Comparison of ENCODE assay signal across 8 cellular contexts in the genomic region with DNA sequence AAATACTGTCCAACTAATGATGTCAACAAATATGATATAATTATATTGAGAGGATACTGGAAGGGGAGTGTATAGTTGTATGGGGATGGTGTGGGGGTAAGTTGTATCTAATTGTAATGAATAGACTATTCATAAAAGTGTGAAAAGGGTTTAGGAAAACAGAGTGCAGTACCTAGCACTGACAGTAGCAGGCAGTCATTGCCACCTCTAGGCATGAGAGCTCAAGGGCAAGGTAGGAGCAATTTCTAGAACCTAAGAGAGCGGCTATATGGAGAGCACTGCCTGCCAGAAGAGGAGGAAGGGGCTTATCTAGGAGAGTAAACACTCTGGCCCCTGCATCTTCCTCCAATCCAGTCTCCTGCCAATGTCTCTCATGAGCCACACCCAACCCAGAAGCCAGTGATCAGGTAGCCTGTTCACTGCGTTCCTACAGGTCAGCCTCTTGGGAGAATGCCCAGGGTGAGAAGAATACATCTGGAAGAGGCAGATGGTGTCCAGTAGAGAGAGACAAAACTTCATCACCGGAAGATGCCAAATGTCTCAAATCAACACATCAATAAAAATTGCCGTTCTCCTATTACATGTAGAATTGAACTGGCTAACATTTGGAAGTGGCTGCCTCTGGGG.
DNase-seq lines count a peak whose midpoint lies in the region; ATAC-seq and TF ChIP-seq lines count a peak whose summit lies in the region.

No MANE protein-coding gene starts in this region.

- H3K9me3 ChIP-seq in AG04450 (ENCODE audit: control insufficient read depth, insufficient read depth, low read length) (no peaks in the 10 kb centered on the region), mammary epithelial cell (replicated peaks; ENCODE audit: insufficient read depth, low read length) (no peaks in the 10 kb centered on the region), psoas muscle (no peaks in the 10 kb centered on the region)
- H3K9me3 ChIP-seq in CD4-positive, alpha-beta memory T cell (ENCODE audit: control insufficient read depth in 1 of 2, low read length in 2 of 2) = no peaks in the 10 kb centered on the region

- no peaks in the 10 kb centered on the region for H3K79me2 ChIP-seq in mammary epithelial cell (ENCODE audit: insufficient read depth, low read length)

- dilution Hi-C loops in mammary epithelial cell (cut with HindIII; ENCODE audit: low sequenced_read_pairs) = no loop called here

- H3K4me3 ChIP-seq in AG04450 (ENCODE audit: low read depth, low read length) (no peak overlapping the region), mammary epithelial cell (replicated peaks in 1 of 3; ENCODE audit: insufficient read depth in 1 of 3, low read depth in 2 of 3, low read length in 3 of 3) (no peak overlapping the region), psoas muscle (no peak overlapping the region)
- no peak overlapping the region for H3K4me3 ChIP-seq in CD4-positive, alpha-beta memory T cell (ENCODE audit: low read length in 2 of 2)

- no peak overlapping the region for H3K4me2 ChIP-seq in mammary epithelial cell (ENCODE audit: insufficient read depth, low read depth, low read length)

- no peak overlapping the region for H3K27ac Mint-ChIP-seq in CD4-positive, alpha-beta memory T cell

- H3K36me3 ChIP-seq in mammary epithelial cell (ENCODE audit: insufficient read depth, low read length) (no peaks in the 10 kb centered on the region), psoas muscle (ENCODE audit: insufficient read depth in 1 of 2, low read depth in 1 of 2) (no peaks in the 10 kb centered on the region)
- H3K36me3 ChIP-seq in CD4-positive, alpha-beta memory T cell (ENCODE audit: insufficient read depth, low read length) = no peaks in the 10 kb centered on the region

- TF ChIP-seq CTCF in AG04450 (IDR thresholded peaks at IDR 0.05; ENCODE audit: low read depth, low read length) (peak; percentile 38), mammary epithelial cell (conservative IDR thresholded peaks at IDR 0.05 in 1 of 2, IDR thresholded peaks at IDR 0.05 in 1 of 2; ENCODE audit: extremely low read depth in 1 of 2, insufficient read depth in 1 of 2, low read depth in 1 of 2, low read length in 2 of 2) (peak; percentile 66 to 75), psoas muscle (IDR thresholded peaks at IDR 0.05) (peak; percentile 31)

- intact Hi-C loops in mammary epithelial cell (cut with micrococcal nuclease) (loop anchor here (1.0 to 5.0 kb wide), 2 partner anchors 111 to 455 kb away; no protein-coding TSS in a partner anchor), psoas muscle (cut with DNase I) (no loop called here)
- intact Hi-C loops in CD4-positive, alpha-beta memory T cell (cut with micrococcal nuclease) = loop anchor here (2.0 kb wide), 1 partner anchor 454 kb away; no protein-coding TSS in a partner anchor

- H3K4me1 ChIP-seq in mammary epithelial cell (ENCODE audit: insufficient read depth, low read length) (peaks cover 9% of the 10 kb centered on the region), psoas muscle (peaks cover 3% of the 10 kb centered on the region)
- H3K4me1 ChIP-seq in CD4-positive, alpha-beta memory T cell (ENCODE audit: insufficient read depth, low read length) = no peaks in the 10 kb centered on the region

- CTCF ChIA-PET in AG04450 (lab: Charles Lee) = interaction anchor here (1.0 kb wide), 1 partner anchor 29 kb away, joined by 3 read pairs; no protein-coding TSS in a partner anchor
- CTCF ChIA-PET in mammary epithelial cell (lab: Charles Lee; ENCODE audit: low non-redundant PET) = interaction anchor here (0.6 kb wide), 1 partner anchor 255 kb away, joined by 3 read pairs; no protein-coding TSS in a partner anchor
- CTCF ChIA-PET in CD4-positive, alpha-beta memory T cell (lab: Charles Lee; ENCODE audit: partially characterized antibody) = no interaction called here

- H3K27ac ChIP-seq in AG04450 (ENCODE audit: low read depth, low read length) (no peak overlapping the region), mammary epithelial cell (ENCODE audit: insufficient read depth, low read depth, low read length) (no peak overlapping the region), psoas muscle (no peak overlapping the region)
- no peak overlapping the region for H3K27ac ChIP-seq in CD4-positive, alpha-beta memory T cell (ENCODE audit: low read depth, low read length)

- ATAC-seq in GM18520 (IDR thresholded peaks at IDR 0.05; ENCODE audit: unreplicated experiment) (peak; percentile 56), psoas muscle (peak; percentile 28 to 74 (median 65))

- in situ Hi-C loops in mammary epithelial cell (cut with MboI; ENCODE audit: low sequenced_read_pairs in 2 of 2) = no loop called here

- no peak overlapping the region for H2AFZ ChIP-seq in mammary epithelial cell (ENCODE audit: low read depth, low read length)

- no peaks in the 10 kb centered on the region for H3K27me3 Mint-ChIP-seq in CD4-positive, alpha-beta memory T cell

- H3K9me3 Mint-ChIP-seq in CD4-positive, alpha-beta memory T cell = no peaks in the 10 kb centered on the region

- BruUV-seq in mammary epithelial cell (replicated peaks; lab: Mats Ljungman, UMichigan) = no TSS peak

- H3K27me3 ChIP-seq in AG04450 (ENCODE audit: control insufficient read depth, insufficient read depth, low read length) (no peaks in the 10 kb centered on the region), mammary epithelial cell (ENCODE audit: insufficient read depth, low read length) (no peaks in the 10 kb centered on the region), psoas muscle (ENCODE audit: insufficient read depth in 3 of 3, low read length in 2 of 3) (no peaks in the 10 kb centered on the region)
- no peaks in the 10 kb centered on the region for H3K27me3 ChIP-seq in CD4-positive, alpha-beta memory T cell (ENCODE audit: insufficient read depth, low read length)

- no peak for DNase-seq in AG04450 (ENCODE audit: low read depth, low spot score)
- peak; percentile 99 for DNase-seq in NCI-H2029 treated with DMSO at 0.1 percent for 48 hours (lab: John Stamatoyannopoulos, UW)
- DNase-seq in mammary epithelial cell = no peak
- DNase-seq in psoas muscle = no peak
- no peak for DNase-seq in NCI-H187 (lab: John Stamatoyannopoulos, UW)
- DNase-seq in SW 1271 (lab: John Stamatoyannopoulos, UW) = no peak
- no peak for DNase-seq in CD4-positive, alpha-beta memory T cell

- no peak overlapping the region for H3K4me3 Mint-ChIP-seq in CD4-positive, alpha-beta memory T cell

- no peaks in the 10 kb centered on the region for H4K20me1 ChIP-seq in mammary epithelial cell (ENCODE audit: insufficient read depth, low read length)

- POLR2A ChIA-PET in AG04450 (lab: Yijun Ruan, JAX) = no interaction called here
- POLR2A ChIA-PET in CD4-positive, alpha-beta memory T cell (lab: Charles Lee; ENCODE audit: partially characterized antibody) = no interaction called here

- no peak overlapping the region for H3K9ac ChIP-seq in mammary epithelial cell (ENCODE audit: insufficient read depth, low read length)

- WGBS in mammary epithelial cell (ENCODE audit: low coverage, missing lambda C conversion rate) = 88% methylated on average over 4 of the region's 4 CpGs
- 47 to 64% (median 51%) methylated on average over 4 of the region's 4 CpGs for WGBS in psoas muscle, 3 donors

- H3K36me3 Mint-ChIP-seq in CD4-positive, alpha-beta memory T cell = no peaks in the 10 kb centered on the region

- peaks cover 0 to 2% (median 0%) of the 10 kb centered on the region in 4 donors for H3K4me1 Mint-ChIP-seq in CD4-positive, alpha-beta memory T cell

Comparison
In these comparisons a context has a peak if more than half of its experiments do, and no peak if none do; other contexts are left out.
1. intact Hi-C loops: an anchor here in mammary epithelial cell (1.0 to 5.0 kb wide) and CD4-positive, alpha-beta memory T cell (2.0 kb wide); none called in psoas muscle.